In the genomic region with DNA sequence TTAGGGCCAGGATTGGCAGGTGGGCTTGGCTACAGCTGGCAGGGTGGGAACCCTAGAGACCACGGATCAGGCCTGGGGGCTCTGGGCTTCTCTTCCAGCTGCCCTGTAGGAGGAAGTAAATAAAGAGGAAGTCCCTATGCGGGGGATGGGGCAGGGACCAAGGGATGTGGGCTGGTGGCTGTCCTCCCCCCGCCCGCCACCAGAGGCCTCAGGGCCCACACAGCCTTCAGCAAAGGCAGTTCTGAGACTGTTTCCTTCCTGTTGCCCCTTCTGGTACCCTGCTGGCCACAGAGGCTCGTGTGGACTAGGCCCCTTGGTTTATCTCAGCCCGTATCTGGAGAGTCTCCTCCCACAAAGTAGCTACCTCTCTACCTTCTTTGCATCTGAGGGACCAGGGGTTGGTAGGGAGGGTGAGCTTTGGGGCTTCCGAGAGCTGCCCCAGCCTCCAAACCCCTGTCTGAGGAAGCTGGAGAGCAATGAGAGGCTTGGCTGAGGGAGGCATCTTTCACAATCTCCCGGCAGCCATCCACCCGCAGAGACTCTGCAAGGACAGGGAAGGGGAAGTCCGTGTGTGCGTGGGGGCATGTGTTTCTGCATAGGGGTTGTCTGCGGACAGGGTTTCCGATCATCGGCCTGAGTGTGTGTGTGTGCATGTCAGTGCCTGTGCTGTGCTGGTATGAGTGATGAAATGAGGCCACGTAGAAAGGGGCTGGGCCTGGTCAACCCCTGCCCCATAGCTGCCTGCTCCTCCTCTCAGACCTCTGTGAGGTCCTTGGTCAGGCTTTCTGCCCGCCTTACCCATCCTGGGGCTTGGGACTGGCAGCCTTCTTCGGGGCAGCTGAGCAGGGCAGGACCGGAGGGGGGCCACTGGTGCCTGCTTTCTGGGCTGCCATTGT, we compare ENCODE assay signal across 8 cellular contexts. TPM values are rescaled to one million over a fixed set of nuclear protein-coding genes. Genes with fewer than 3 reads are reported as not detected.
A peak's percentile ranks its signal among the peaks of the same experiment; 100 is the strongest.
DNase-seq lines count a peak whose midpoint lies in the region; ATAC-seq and TF ChIP-seq lines count a peak whose summit lies in the region.

No MANE protein-coding gene starts in this region.

- no peaks in the 10 kb centered on the region for H3K9me2 ChIP-seq in OCI-LY7 (ENCODE audit: insufficient read depth, low read length)

- H3K79me2 ChIP-seq in OCI-LY7 (ENCODE audit: insufficient read depth, low read depth, low read length) (peaks cover 22% of the 10 kb centered on the region; the same call in 1 of the 2 replicates), osteoblast (ENCODE audit: insufficient read depth, low read length) (no peaks in the 10 kb centered on the region)

- peak; percentile 61 for ATAC-seq in HG02885 (IDR thresholded peaks at IDR 0.05; ENCODE audit: poor library complexity, unreplicated experiment)

- no peaks in the 10 kb centered on the region for H4K20me1 ChIP-seq in OCI-LY7 (ENCODE audit: insufficient read depth, low read length)
- no peaks in the 10 kb centered on the region for H4K20me1 ChIP-seq in osteoblast (ENCODE audit: insufficient read depth, low read length)

- H3K4me2 ChIP-seq in OCI-LY7 (ENCODE audit: low read length) (peak overlapping the region; percentile 95), osteoblast (ENCODE audit: insufficient read depth, low read length) (peak overlapping the region; percentile 18)

- H3K4me1 ChIP-seq in OCI-LY7 (ENCODE audit: insufficient read depth, low read length, poor library complexity, severe bottlenecking) (peaks cover 97% of the 10 kb centered on the region), osteoblast (ENCODE audit: insufficient read depth, low read length) (peaks cover 11% of the 10 kb centered on the region), tibial artery (peaks cover 0 to 17% (median 0%) of the 10 kb centered on the region in 4 donors)

- DNase-seq in NCI-H2196 (lab: John Stamatoyannopoulos, UW; ENCODE audit: unreplicated experiment) (peak; percentile 18), NCI-H2196 treated with DMSO at 0.1 percent for 48 hours (lab: John Stamatoyannopoulos, UW; ENCODE audit: unreplicated experiment) (no peak), OCI-LY7 (ENCODE audit: low spot score) (peak; percentile 95), fibroblast of villous mesenchyme (ENCODE audit: low read depth) (peak; percentile 83), osteoblast (ENCODE audit: insufficient read length, low spot score, missing footprints) (peak; percentile 90), tibial artery (peak; percentile 85 to 89)
- DNase-seq in activated T-cell treated with anti-CD3 and anti-CD28 coated beads, Interleukin-2, amount 50 U/mL, for 48 hours: peak; percentile 88 to 90

- BruUV-seq in OCI-LY7 (replicated peaks; lab: Mats Ljungman, UMichigan): TSS peak; percentile 66

- POLR2A ChIA-PET in OCI-LY7 (lab: Charles Lee): interaction anchor here (0.5 to 2.3 kb wide), 6 partner anchors 12 to 994 kb away, joined by 3 to 12 read pairs (median 6); a partner anchor contains a TSS

- H3K27ac ChIP-seq in OCI-LY7 (ENCODE audit: low read depth, low read length, poor library complexity, severe bottlenecking) (peak overlapping the region; percentile 97), osteoblast (ENCODE audit: low read depth, low read length) (no peak overlapping the region), tibial artery (no peak overlapping the region)

- H3K36me3 ChIP-seq in OCI-LY7 (ENCODE audit: insufficient read depth, low read length) (peaks cover 17% of the 10 kb centered on the region), osteoblast (ENCODE audit: insufficient read depth, low read length) (no peaks in the 10 kb centered on the region), tibial artery (no peaks in the 10 kb centered on the region)

- TF ChIP-seq CTCF in OCI-LY7 (conservative IDR thresholded peaks at IDR 0.05; ENCODE audit: low read length): peak; percentile 72
- peak; percentile 36 for TF ChIP-seq CTCF in fibroblast of villous mesenchyme (IDR thresholded peaks at IDR 0.05; ENCODE audit: insufficient read depth, low read depth, low read length)
- peak; percentile 30 for TF ChIP-seq CTCF in osteoblast (IDR thresholded peaks at IDR 0.05; ENCODE audit: extremely low read depth, low read depth, low read length)
- TF ChIP-seq CTCF in tibial artery (IDR thresholded peaks at IDR 0.05): peak in 1 of 2 experiments; percentile 9

- H3K9me3 ChIP-seq in OCI-LY7 (ENCODE audit: low read length): no peaks in the 10 kb centered on the region
- no peaks in the 10 kb centered on the region for H3K9me3 ChIP-seq in osteoblast (ENCODE audit: low read depth, low read length)
- H3K9me3 ChIP-seq in tibial artery: no peaks in the 10 kb centered on the region

- peak overlapping the region; percentile 3; the same call in 1 of the 2 replicates for H2AFZ ChIP-seq in OCI-LY7 (ENCODE audit: low read length)
- H2AFZ ChIP-seq in osteoblast (ENCODE audit: low read length): peak overlapping the region; percentile 93

- intact Hi-C loops in OCI-LY7 (cut with micrococcal nuclease; ENCODE audit: unreplicated experiment) (loop anchor here (1.0 to 10.0 kb wide), 4 partner anchors 42 to 227 kb away; a partner anchor contains a TSS), tibial artery (cut with DNase I; ENCODE audit: low total_unique reads) (no loop called here)

- H3K4me3 ChIP-seq in OCI-LY7 (ENCODE audit: low read depth, low read length, poor library complexity, severe bottlenecking): peak overlapping the region; percentile 64
- no peak overlapping the region for H3K4me3 ChIP-seq in fibroblast of villous mesenchyme (ENCODE audit: low read depth, low read length)
- H3K4me3 ChIP-seq in osteoblast (ENCODE audit: insufficient read depth, low read length): no peak overlapping the region
- no peak overlapping the region for H3K4me3 ChIP-seq in tibial artery

- CTCF ChIA-PET in OCI-LY7 (lab: Charles Lee; ENCODE audit: unreplicated experiment): interaction anchor here (0.6 to 1.2 kb wide), 5 partner anchors 10 to 246 kb away, joined by 3 to 5 read pairs (median 4); no protein-coding TSS in a partner anchor

- no peaks in the 10 kb centered on the region for H3K27me3 ChIP-seq in osteoblast (ENCODE audit: insufficient read depth, low read length)
- peaks cover 0 to 11% of the 10 kb centered on the region in 2 donors for H3K27me3 ChIP-seq in tibial artery

RNA-seq across cellular contexts. Expression of a gene that starts 12.5 kb away (rescaled TPM):
- total RNA-seq in OCI-LY7 (2014; rRNA removed; shearing (Covaris generic)): 54.1 and 72.2 TPM in 2 replicates
- total RNA-seq in OCI-LY7 (2022) (83.3 and 91.0 TPM in 2 replicates), fibroblast of villous mesenchyme (3.2 and 6.9 TPM in 2 replicates), osteoblast (2.2 and 2.4 TPM in 2 replicates)
